In genomic region chr15:99495430-99496301, GRCh38 we compare ENCODE assay signal across 9 cellular contexts.
DNase-seq lines count a peak whose midpoint lies in the region; ATAC-seq and TF ChIP-seq lines count a peak whose summit lies in the region.
"Had no signal": no experiment of that assay in that cellular context is flagged by ENCODE, and none has a peak within 500 bp of the region (broad histone marks: within the 10 kb centered on the region; RNA-seq: fewer than 3 reads in every experiment).

No MANE protein-coding gene starts in this region.

- H3K36me3 ChIP-seq in NT2/D1 (ENCODE audit: insufficient read depth, insufficient read length, low read length) (no peaks in the 10 kb centered on the region), osteoblast (ENCODE audit: insufficient read depth, low read length) (no peaks in the 10 kb centered on the region), MG63 (no peaks in the 10 kb centered on the region)

- ATAC-seq in GM19395 (IDR thresholded peaks at IDR 0.05; ENCODE audit: unreplicated experiment) (peak; percentile 48), HG02642 (IDR thresholded peaks at IDR 0.05; ENCODE audit: poor library complexity, unreplicated experiment) (no peak)

- H3K79me2 ChIP-seq in osteoblast (ENCODE audit: insufficient read depth, low read length) = no peaks in the 10 kb centered on the region

- H3K27ac ChIP-seq in cingulate gyrus (ENCODE audit: low read depth, low read length) (peak overlapping the region; percentile 29), osteoblast (ENCODE audit: low read depth, low read length) (no peak overlapping the region)

- H3K4me3 ChIP-seq in NT2/D1 (ENCODE audit: insufficient read length, low read depth) (no peak overlapping the region), osteoblast (ENCODE audit: insufficient read depth, low read length) (no peak overlapping the region), MG63 (no peak overlapping the region)

- DNase-seq in NT2/D1 (ENCODE audit: low read depth, low spot score) (no peak), osteoblast (ENCODE audit: insufficient read length, low spot score, missing footprints) (no peak), GM13976 (ENCODE audit: low spot score) (no peak), MG63 (no peak)
- DNase-seq: DMS79, NCI-H2171 treated with DMSO at 0.1 percent for 48 hours had no signal

- H3K4me2 ChIP-seq in osteoblast (ENCODE audit: insufficient read depth, low read length) = no peak overlapping the region

- peaks cover 16% of the 10 kb centered on the region; the same call in 1 of the 2 replicates for H3K9me3 ChIP-seq in NT2/D1 (ENCODE audit: insufficient read depth, low read length)
- H3K9me3 ChIP-seq in osteoblast (ENCODE audit: low read depth, low read length) = no peaks in the 10 kb centered on the region
- H3K9me3 ChIP-seq in MG63 = peaks cover 5% of the 10 kb centered on the region; the same call in 1 of the 2 replicates

- in situ Hi-C loops in GM13976 (cut with MboI; ENCODE audit: low sequenced_read_pairs, unreplicated experiment) = no loop called here

- no peaks in the 10 kb centered on the region for H4K20me1 ChIP-seq in osteoblast (ENCODE audit: insufficient read depth, low read length)

- peak overlapping the region; percentile 17 for H3K9ac ChIP-seq in NT2/D1 (ENCODE audit: insufficient read length, low read depth)

- H3K27me3 ChIP-seq in NT2/D1 (ENCODE audit: insufficient read depth, insufficient read length) = no peaks in the 10 kb centered on the region
- H3K27me3 ChIP-seq in osteoblast (ENCODE audit: insufficient read depth, low read length) = no peaks in the 10 kb centered on the region
- no peaks in the 10 kb centered on the region for H3K27me3 ChIP-seq in MG63

- H2AFZ ChIP-seq in osteoblast (ENCODE audit: low read length) = peak overlapping the region; percentile 81

- no peak for TF ChIP-seq CTCF in osteoblast (IDR thresholded peaks at IDR 0.05; ENCODE audit: extremely low read depth, low read depth, low read length)
- no peak for TF ChIP-seq CTCF in GM13976 (IDR thresholded peaks at IDR 0.05; ENCODE audit: borderline replicate concordance, control extremely low read depth, extremely low read depth, insufficient read depth, missing control alignments)

- H3K4me1 ChIP-seq in NT2/D1 (ENCODE audit: insufficient read depth, insufficient read length) (peaks cover 3% of the 10 kb centered on the region), osteoblast (ENCODE audit: insufficient read depth, low read length) (peaks cover 3% of the 10 kb centered on the region)
